In genomic region chr11:47451436-47451835, GRCh38 we compare ENCODE assay signal across 9 cellular contexts. TPM values are rescaled to one million over a fixed set of nuclear protein-coding genes. Genes with fewer than 3 reads are reported as not detected.
"Had no signal": no experiment of that assay in that cellular context is flagged by ENCODE, and none has a peak within 500 bp of the region (broad histone marks: within the 10 kb centered on the region; RNA-seq: fewer than 3 reads in every experiment).

No MANE protein-coding gene starts in this region.

- H3K9me3 ChIP-seq: HAP-1 had no signal

- H3K4me2 ChIP-seq: GM23338 had no signal

- ATAC-seq: GM23338, HCT116 had no signal

- H3K4me3 ChIP-seq: GM23338, HAP-1 had no signal

- H2AFZ ChIP-seq: GM23338 had no signal

- H3K27ac ChIP-seq: HL-60 had no signal

- H3K4me1 ChIP-seq: HAP-1 had no signal

- H3K36me3 ChIP-seq: HAP-1 had no signal

- DNase-seq: H7, HFFc6, KG1 had no signal

RNA-seq across cellular contexts. Expression of gene RAPSN, which starts 2.5 kb away (rescaled TPM):
- total RNA-seq: H4, HT1080 had no signal
